18 cellular contexts compared by ENCODE assay signal in the genomic region with DNA sequence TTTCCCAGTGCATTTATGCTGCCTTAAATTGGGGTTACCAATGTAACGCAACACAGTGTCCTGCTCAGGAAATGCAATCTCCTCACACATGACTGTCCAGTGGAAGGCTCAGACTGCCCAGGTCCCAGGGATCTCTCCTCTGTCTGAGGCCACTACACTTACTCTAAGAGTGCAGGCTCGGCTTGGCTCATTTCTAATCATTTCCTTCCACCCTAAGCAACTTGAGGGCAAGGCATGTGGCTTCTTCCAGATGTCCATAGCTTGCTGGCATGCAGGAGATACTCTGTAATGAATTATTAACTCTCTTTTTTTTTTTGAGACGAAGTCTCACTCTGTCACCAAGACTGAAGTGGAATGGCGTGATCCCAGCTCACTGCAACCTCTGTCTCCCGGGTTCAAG. TPM values are rescaled to one million over a fixed set of nuclear protein-coding genes. Genes with fewer than 3 reads are reported as not detected.
DNase-seq lines count a peak whose midpoint lies in the region; ATAC-seq and TF ChIP-seq lines count a peak whose summit lies in the region.
"Had no signal": no experiment of that assay in that cellular context is flagged by ENCODE, and none has a peak within 500 bp of the region (broad histone marks: within the 10 kb centered on the region; RNA-seq: fewer than 3 reads in every experiment).

No MANE protein-coding gene starts in this region.

- peaks cover 86% of the 10 kb centered on the region for H3K36me3 Mint-ChIP-seq in activated CD8-positive, alpha-beta T cell treated with anti-CD3 and anti-CD28 coated beads for 36 hours (ENCODE audit: low read depth)
- peaks cover 89% of the 10 kb centered on the region for H3K36me3 Mint-ChIP-seq in activated CD8-positive, alpha-beta T cell treated with anti-CD3 and anti-CD28 coated beads, Interleukin-2, amount 10 ng/mL, durations not matched to agents 7 days and 5 days (ENCODE audit: low read depth)
- peaks cover 18% of the 10 kb centered on the region for H3K36me3 Mint-ChIP-seq in natural killer cell

- WGBS in transverse colon (ENCODE audit: low coverage in 1 of 2), 2 donors = 78 to 85% methylated on average over 5 of the region's 5 CpGs

- H3K4me3 Mint-ChIP-seq in activated CD8-positive, alpha-beta T cell treated with anti-CD3 and anti-CD28 coated beads for 36 hours = no peak overlapping the region
- no peak overlapping the region for H3K4me3 Mint-ChIP-seq in activated CD8-positive, alpha-beta T cell treated with anti-CD3 and anti-CD28 coated beads, Interleukin-2, amount 10 ng/mL, durations not matched to agents 7 days and 5 days
- H3K4me3 Mint-ChIP-seq in natural killer cell = no peak overlapping the region

- H3K27ac Mint-ChIP-seq in activated CD8-positive, alpha-beta T cell treated with anti-CD3 and anti-CD28 coated beads for 36 hours = peak overlapping the region; percentile 68
- H3K27ac Mint-ChIP-seq in activated CD8-positive, alpha-beta T cell treated with anti-CD3 and anti-CD28 coated beads, Interleukin-2, amount 10 ng/mL, durations not matched to agents 7 days and 5 days = no peak overlapping the region
- peak overlapping the region; percentile 38 to 44 for H3K27ac Mint-ChIP-seq in natural killer cell

- no peak for TF ChIP-seq EP300 in transverse colon (IDR thresholded peaks at IDR 0.05; ENCODE audit: low read depth)

- POLR2A ChIA-PET in activated CD8-positive, alpha-beta T cell treated with anti-CD3 and anti-CD28 coated beads for 36 hours (lab: Charles Lee) = no interaction called here
- POLR2A ChIA-PET in activated CD8-positive, alpha-beta T cell treated with anti-CD3 and anti-CD28 coated beads, Interleukin-2, amount 10 ng/mL, durations not matched to agents 7 days and 5 days (lab: Charles Lee) = interaction anchor here (1.1 kb wide), 1 partner anchor 12 kb away, joined by 3 read pairs; no protein-coding TSS in a partner anchor

- H3K4me3 ChIP-seq in breast epithelium (no peak overlapping the region), transverse colon (no peak overlapping the region)
- H3K4me3 ChIP-seq: A549, colonic mucosa had no signal

- intact Hi-C loops in activated CD8-positive, alpha-beta T cell treated with anti-CD3 and anti-CD28 coated beads for 36 hours (cut with micrococcal nuclease) = no loop called here
- intact Hi-C loops in breast epithelium (cut with DNase I; ENCODE audit: low total_unique reads) = loop anchor here (5.0 kb wide), 1 partner anchor 46 kb away; no protein-coding TSS in a partner anchor
- intact Hi-C loops in natural killer cell (cut with micrococcal nuclease) = no loop called here
- intact Hi-C loops in transverse colon (cut with DNase I; ENCODE audit: low total_unique reads) = loop anchor here (5.0 kb wide), 1 partner anchor 51 kb away; a partner anchor contains a TSS

- no peaks in the 10 kb centered on the region for H3K27me3 ChIP-seq in breast epithelium
- no peaks in the 10 kb centered on the region for H3K27me3 ChIP-seq in transverse colon
- H3K27me3 ChIP-seq: colonic mucosa, neutrophil had no signal

- in situ Hi-C loops in transverse colon (cut with MboI; ENCODE audit: low pct_ligation_motif_present in 1 of 4, low pct_unique_long_range_greater_than_20kb in 1 of 4, low sequenced_read_pairs in 3 of 4) = loop anchor here in 1 of 4 donors (10.0 kb wide), 1 partner anchor 59 kb away; no protein-coding TSS in a partner anchor

- no peak for TF ChIP-seq CTCF in activated CD8-positive, alpha-beta T cell treated with anti-CD3 and anti-CD28 coated beads for 36 hours (IDR thresholded peaks at IDR 0.05)
- no peak for TF ChIP-seq CTCF in breast epithelium (IDR thresholded peaks at IDR 0.05)
- TF ChIP-seq CTCF in natural killer cell (IDR thresholded peaks at IDR 0.05) = no peak
- no peak for TF ChIP-seq CTCF in transverse colon (IDR thresholded peaks at IDR 0.05)

- DNase-seq in activated CD8-positive, alpha-beta T cell treated with anti-CD3 and anti-CD28 coated beads for 36 hours = no peak
- DNase-seq in activated CD8-positive, alpha-beta T cell treated with anti-CD3 and anti-CD28 coated beads, Interleukin-2, amount 10 ng/mL, durations not matched to agents 7 days and 5 days = no peak
- DNase-seq in breast epithelium (ENCODE audit: low spot score in 2 of 2) (no peak), natural killer cell (no peak), transverse colon (no peak), cerebellum (ENCODE audit: low spot score) (no peak), DMS 273 treated with DMSO at 0.1 percent for 48 hours (lab: John Stamatoyannopoulos, UW) (no peak)
- DNase-seq: activated effector memory CD4-positive, alpha-beta T cell treated with Interleukin-2 at 50 U/mL for 16 hours; colonic mucosa; DMS53; foreskin melanocyte; NCI-H1092; NCI-H82 had no signal

- TF ChIP-seq POLR2A in breast epithelium (IDR thresholded peaks at IDR 0.05) (no peak), transverse colon (IDR thresholded peaks at IDR 0.05) (no peak)

- CTCF ChIA-PET in activated CD8-positive, alpha-beta T cell treated with anti-CD3 and anti-CD28 coated beads for 36 hours (lab: Charles Lee) = interaction anchor here (1.0 to 1.5 kb wide), 3 partner anchors 9 to 105 kb away, joined by 3 to 5 read pairs (median 4); no protein-coding TSS in a partner anchor
- CTCF ChIA-PET in activated CD8-positive, alpha-beta T cell treated with anti-CD3 and anti-CD28 coated beads, Interleukin-2, amount 10 ng/mL, durations not matched to agents 7 days and 5 days (lab: Charles Lee) = interaction anchor here (0.9 to 1.9 kb wide), 2 partner anchors 12 to 66 kb away, joined by 4 to 7 read pairs; no protein-coding TSS in a partner anchor

- H3K36me3 ChIP-seq in breast epithelium (no peaks in the 10 kb centered on the region), transverse colon (peaks cover 0 to 42% (median 20%) of the 10 kb centered on the region in 4 donors)

- H3K27me3 Mint-ChIP-seq in activated CD8-positive, alpha-beta T cell treated with anti-CD3 and anti-CD28 coated beads for 36 hours = no peaks in the 10 kb centered on the region
- H3K27me3 Mint-ChIP-seq in activated CD8-positive, alpha-beta T cell treated with anti-CD3 and anti-CD28 coated beads, Interleukin-2, amount 10 ng/mL, durations not matched to agents 7 days and 5 days (ENCODE audit: low read depth) = no peaks in the 10 kb centered on the region
- no peaks in the 10 kb centered on the region for H3K27me3 Mint-ChIP-seq in natural killer cell (ENCODE audit: low read depth in 2 of 2)

- ATAC-seq in activated CD8-positive, alpha-beta T cell treated with anti-CD3 and anti-CD28 coated beads for 36 hours = no peak
- ATAC-seq in activated CD8-positive, alpha-beta T cell treated with anti-CD3 and anti-CD28 coated beads, Interleukin-2, amount 10 ng/mL, durations not matched to agents 7 days and 5 days = no peak
- ATAC-seq in natural killer cell (no peak), HG03469 (IDR thresholded peaks at IDR 0.05; ENCODE audit: unreplicated experiment) (no peak)
- ATAC-seq: A549 had no signal

- peaks cover 1% of the 10 kb centered on the region for H3K9me3 Mint-ChIP-seq in activated CD8-positive, alpha-beta T cell treated with anti-CD3 and anti-CD28 coated beads for 36 hours
- no peaks in the 10 kb centered on the region for H3K9me3 Mint-ChIP-seq in activated CD8-positive, alpha-beta T cell treated with anti-CD3 and anti-CD28 coated beads, Interleukin-2, amount 10 ng/mL, durations not matched to agents 7 days and 5 days (ENCODE audit: insufficient read depth)
- H3K9me3 Mint-ChIP-seq in natural killer cell = no peaks in the 10 kb centered on the region

- H3K4me1 ChIP-seq in breast epithelium (peaks cover 0 to 17% of the 10 kb centered on the region in 2 donors), transverse colon (peaks cover 8 to 26% (median 10%) of the 10 kb centered on the region in 4 donors)
- H3K4me1 ChIP-seq: colonic mucosa had no signal

- H3K4me1 Mint-ChIP-seq in activated CD8-positive, alpha-beta T cell treated with anti-CD3 and anti-CD28 coated beads for 36 hours (ENCODE audit: low read depth) = peaks cover 10% of the 10 kb centered on the region
- H3K4me1 Mint-ChIP-seq in activated CD8-positive, alpha-beta T cell treated with anti-CD3 and anti-CD28 coated beads, Interleukin-2, amount 10 ng/mL, durations not matched to agents 7 days and 5 days (ENCODE audit: low read depth) = peaks cover 12% of the 10 kb centered on the region
- H3K4me1 Mint-ChIP-seq in natural killer cell = peaks cover 0 to 21% of the 10 kb centered on the region in 2 donors

- H3K27ac ChIP-seq in breast epithelium = peak overlapping the region; percentile 79 to 95
- peak overlapping the region in 3 of 4 donors; percentile 17 to 76 (median 56) for H3K27ac ChIP-seq in transverse colon
- H3K27ac ChIP-seq: A549, colonic mucosa, neutrophil had no signal

- H3K9me3 ChIP-seq in breast epithelium (no peaks in the 10 kb centered on the region), transverse colon (no peaks in the 10 kb centered on the region)
- H3K9me3 ChIP-seq: A549, colonic mucosa, neutrophil had no signal

RNA-seq across cellular contexts. Expression of a gene that starts 23.7 kb away (rescaled TPM):
- total RNA-seq in activated CD8-positive, alpha-beta T cell treated with anti-CD3 and anti-CD28 coated beads for 36 hours = not detected
- not detected for total RNA-seq in activated CD8-positive, alpha-beta T cell treated with anti-CD3 and anti-CD28 coated beads, Interleukin-2, amount 10 ng/mL, durations not matched to agents 7 days and 5 days
- total RNA-seq in breast epithelium = 10 to 100 TPM in 2 of 3 donors, 1 to 10 TPM in 1; 7.5 to 66.2 (median 13.4) TPM
- total RNA-seq in natural killer cell = not detected
- 1 to 10 TPM in 3 of 4 donors, not detected in 1; 1.7 to 6.6 (median 5.7) TPM for total RNA-seq in transverse colon
- 6.3 TPM for total RNA-seq in cerebellum
- total RNA-seq: kidney epithelial cell, SK-MEL-5 had no signal

RNA-seq across cellular contexts. Expression of a gene that starts 49.1 kb away (rescaled TPM):
- 100 to 1,000 TPM; 226 to 238 TPM for total RNA-seq in activated CD8-positive, alpha-beta T cell treated with anti-CD3 and anti-CD28 coated beads for 36 hours
- total RNA-seq in activated CD8-positive, alpha-beta T cell treated with anti-CD3 and anti-CD28 coated beads, Interleukin-2, amount 10 ng/mL, durations not matched to agents 7 days and 5 days = 100 to 1,000 TPM; 249 to 277 TPM
- 100 to 1,000 TPM in 1 of 3 donors, 10 to 100 TPM in 2; 83.3 to 102 (median 93.4) TPM for total RNA-seq in breast epithelium
- total RNA-seq in natural killer cell = 100 to 1,000 TPM; 213 to 264 (median 245) TPM
- total RNA-seq in transverse colon = 100 to 1,000 TPM; 134 to 247 (median 219) TPM
- total RNA-seq in cerebellum = 5.4 TPM

Comparison
In these comparisons a context has a peak if more than half of its experiments do, and no peak if none do; other contexts are left out.
1. RNA of a gene that starts 49.1 kb away (total RNA-seq): 249 to 277 TPM in activated CD8-positive, alpha-beta T cell treated with anti-CD3 and anti-CD28 coated beads, Interleukin-2, amount 10 ng/mL, durations not matched to agents 7 days and 5 days, 213 to 264 TPM in natural killer cell, 226 to 238 TPM in activated CD8-positive, alpha-beta T cell treated with anti-CD3 and anti-CD28 coated beads for 36 hours, 134 to 247 TPM in transverse colon and 83.3 to 102 TPM in breast epithelium; 5.4 TPM in cerebellum (single experiment); every median in the first group is over 10 times any median in the second.
2. intact Hi-C loops: an anchor here in breast epithelium (5.0 kb wide) and transverse colon (5.0 kb wide); none called in activated CD8-positive, alpha-beta T cell treated with anti-CD3 and anti-CD28 coated beads for 36 hours and natural killer cell.